Comparison of ENCODE assay signal across 1 cellular context in the genomic region with DNA sequence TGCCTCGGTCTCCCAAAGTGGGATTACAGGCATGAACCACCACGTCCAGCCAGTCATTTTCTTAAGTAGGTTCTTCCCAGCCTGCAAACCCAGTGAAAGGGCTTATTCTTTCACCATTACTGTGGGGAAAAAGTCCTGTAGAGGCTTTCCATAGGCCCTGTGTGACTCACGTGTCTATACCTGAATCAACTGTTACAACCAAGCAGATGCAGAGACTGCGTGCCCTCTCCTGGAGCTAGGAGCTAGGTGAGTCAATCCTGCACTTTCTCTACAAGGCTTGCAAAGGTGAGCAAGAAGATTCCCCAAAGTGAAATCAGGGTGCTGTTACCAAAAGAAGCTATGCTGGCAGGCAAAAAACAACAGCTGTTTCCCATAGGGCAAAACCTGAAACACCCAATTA.
TF ChIP-seq lines count a peak whose summit lies in the region.

No MANE protein-coding gene starts in this region.

TF ChIP-seq in K562, 482 proteins besides CTCF, POLR2A, EP300 and RAD21:
- no peak for TF ChIP-seq POLR2AphosphoS5 (IDR thresholded peaks at IDR 0.05; ENCODE audit: control insufficient read depth, insufficient read depth, low read depth, low read length)
- no peak for TF ChIP-seq NBN (IDR thresholded peaks at IDR 0.05; ENCODE audit: low read depth)
- TF ChIP-seq ZNF24 (IDR thresholded peaks at IDR 0.05) = no peak
- TF ChIP-seq PTTG1 (tag; IDR thresholded peaks at IDR 0.05; ENCODE audit: low read depth) = no peak
- no peak for TF ChIP-seq PHTF2 (CRISPR knock-in tag; IDR thresholded peaks at IDR 0.05)
- TF ChIP-seq ZNF121 (CRISPR knock-in tag; conservative IDR thresholded peaks at IDR 0.05) = no peak
- no peak for TF ChIP-seq MAFF (IDR thresholded peaks at IDR 0.05; ENCODE audit: low read length)
- no peak for TF ChIP-seq SMARCA4 (IDR thresholded peaks at IDR 0.05)
- no peak for TF ChIP-seq KLF10 (CRISPR knock-in tag; IDR thresholded peaks at IDR 0.05)
